Comparison of ENCODE assay signal across 22 cellular contexts in genomic region chr1:213484758-213485157, GRCh38.
"Had no signal": no experiment of that assay in that cellular context is flagged by ENCODE, and none has a peak within 500 bp of the region (broad histone marks: within the 10 kb centered on the region; RNA-seq: fewer than 3 reads in every experiment).

No MANE protein-coding gene starts in this region.

- ATAC-seq: effector memory CD8-positive, alpha-beta T cell; esophagus mucosa; foreskin keratinocyte; gastroesophageal sphincter; heart left ventricle; heart right ventricle had no signal

- H3K36me3 ChIP-seq: colonic mucosa, esophagus squamous epithelium, gastroesophageal sphincter, heart left ventricle, heart right ventricle had no signal

- H3K27me3 ChIP-seq: colonic mucosa, esophagus squamous epithelium, foreskin keratinocyte, gastroesophageal sphincter, heart left ventricle, heart right ventricle had no signal

- H3K27ac ChIP-seq: colonic mucosa, coronary artery, dorsolateral prefrontal cortex, epithelial cell of prostate, esophagus squamous epithelium, foreskin keratinocyte, gastroesophageal sphincter, heart left ventricle, heart right ventricle had no signal

- H3K9me3 ChIP-seq: colonic mucosa, esophagus squamous epithelium, gastroesophageal sphincter had no signal

- H3K4me3 ChIP-seq: colonic mucosa, coronary artery, dorsolateral prefrontal cortex, esophagus squamous epithelium, gastroesophageal sphincter, heart left ventricle, heart right ventricle had no signal

- H3K4me1 ChIP-seq: colonic mucosa, esophagus squamous epithelium, foreskin keratinocyte, gastroesophageal sphincter, heart left ventricle, heart right ventricle had no signal

- DNase-seq: colonic mucosa; cortex of kidney; dermis blood vessel endothelial cell; dorsolateral prefrontal cortex; effector CD4-positive, alpha-beta T cell; effector CD8-positive, alpha-beta T cell; effector memory CD4-positive, alpha-beta T cell; effector memory CD8-positive, alpha-beta T cell; endodermal cell; erythroblast; esophagus squamous epithelium; foreskin fibroblast; foreskin melanocyte; glutamatergic neuron; head of caudate nucleus; heart left ventricle; heart right ventricle had no signal
